8 cellular contexts compared by ENCODE assay signal in the genomic region with DNA sequence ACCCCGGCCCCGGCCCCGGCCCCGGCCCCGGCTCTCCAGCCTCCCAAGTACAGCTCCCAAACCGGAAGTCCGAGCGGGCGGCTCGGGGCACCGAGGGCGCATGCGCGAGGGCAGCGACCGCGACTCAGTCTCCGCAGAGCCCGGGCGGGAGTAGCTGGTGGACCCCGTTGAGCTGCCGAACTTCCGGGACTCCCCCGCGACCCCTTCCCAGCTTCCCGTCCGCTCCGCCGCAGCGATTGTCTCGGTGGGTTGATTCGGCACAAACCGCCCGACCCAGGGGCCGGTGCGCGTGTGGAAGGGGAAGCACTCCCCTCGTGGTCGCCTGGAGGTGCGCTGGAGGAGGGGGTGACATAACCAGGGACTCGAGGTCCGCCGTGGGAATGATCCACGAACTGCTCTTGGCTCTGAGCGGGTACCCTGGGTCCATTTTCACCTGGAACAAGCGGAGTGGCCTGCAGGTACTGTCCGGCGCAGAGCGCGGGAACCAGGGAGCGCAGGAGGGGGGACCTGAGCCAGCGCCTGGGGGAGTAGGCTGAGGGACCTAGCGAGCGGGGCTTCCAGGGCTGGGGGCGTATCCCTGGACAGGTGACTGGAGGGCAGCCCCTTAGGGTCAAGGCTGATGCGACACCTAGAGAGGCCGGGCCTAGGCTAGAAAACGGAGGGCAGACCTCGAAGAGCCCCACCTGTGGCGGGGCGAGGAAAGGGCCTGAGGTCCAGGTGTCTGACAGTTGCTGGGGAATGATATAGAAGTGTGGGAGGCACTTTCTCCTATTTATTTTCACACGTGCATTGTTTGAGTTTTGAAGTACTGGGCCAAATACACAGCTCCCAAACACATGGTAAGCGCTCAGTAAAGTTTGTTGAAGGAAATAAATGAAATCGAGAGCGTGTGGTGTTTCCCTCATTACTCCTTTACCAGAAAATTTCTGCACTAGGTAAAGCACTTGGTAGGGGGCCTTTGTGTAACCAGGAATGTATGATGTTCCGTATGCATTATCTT. TPM values are rescaled to one million over a fixed set of nuclear protein-coding genes. Genes with fewer than 3 reads are reported as not detected.
DNase-seq lines count a peak whose midpoint lies in the region; ATAC-seq and TF ChIP-seq lines count a peak whose summit lies in the region.

A gene with protein sequence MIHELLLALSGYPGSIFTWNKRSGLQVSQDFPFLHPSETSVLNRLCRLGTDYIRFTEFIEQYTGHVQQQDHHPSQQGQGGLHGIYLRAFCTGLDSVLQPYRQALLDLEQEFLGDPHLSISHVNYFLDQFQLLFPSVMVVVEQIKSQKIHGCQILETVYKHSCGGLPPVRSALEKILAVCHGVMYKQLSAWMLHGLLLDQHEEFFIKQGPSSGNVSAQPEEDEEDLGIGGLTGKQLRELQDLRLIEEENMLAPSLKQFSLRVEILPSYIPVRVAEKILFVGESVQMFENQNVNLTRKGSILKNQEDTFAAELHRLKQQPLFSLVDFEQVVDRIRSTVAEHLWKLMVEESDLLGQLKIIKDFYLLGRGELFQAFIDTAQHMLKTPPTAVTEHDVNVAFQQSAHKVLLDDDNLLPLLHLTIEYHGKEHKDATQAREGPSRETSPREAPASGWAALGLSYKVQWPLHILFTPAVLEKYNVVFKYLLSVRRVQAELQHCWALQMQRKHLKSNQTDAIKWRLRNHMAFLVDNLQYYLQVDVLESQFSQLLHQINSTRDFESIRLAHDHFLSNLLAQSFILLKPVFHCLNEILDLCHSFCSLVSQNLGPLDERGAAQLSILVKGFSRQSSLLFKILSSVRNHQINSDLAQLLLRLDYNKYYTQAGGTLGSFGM (plus strand): TSS at position 127 of the 1,000 bp plus-strand sequence. CDS start 254 bp downstream, at position 381.
A gene (minus strand): TSS at position 69 of the 1,000 bp plus-strand sequence. CDS start 1,130 bp downstream, outside the sequence.

- DNase-seq in D341Med (ENCODE audit: low spot score) (peak; percentile 99), Peyer's patch (peak; percentile 69 to 88 (median 87)), activated T-helper 1 cell treated with Interleukin-2 at 50 U/mL for 16 hours (ENCODE audit: low read depth) (peak; percentile 64), fibroblast of mammary gland (ENCODE audit: low read depth) (peak; percentile 65)
- peak; percentile 52 to 81 (median 68) for DNase-seq in naive thymus-derived CD8-positive, alpha-beta T cell
- DNase-seq in stimulated activated naive CD4-positive, alpha-beta T cell (lab: John Stamatoyannopoulos, UW): peak; percentile 19 to 69 (median 54)

- H3K36me3 Mint-ChIP-seq in naive thymus-derived CD8-positive, alpha-beta T cell: peaks cover 32 to 33% (median 33%) of the 10 kb centered on the region in 3 donors

- H3K4me1 ChIP-seq in Peyer's patch: peaks cover 0 to 29% (median 7%) of the 10 kb centered on the region in 4 donors

- H3K27ac ChIP-seq in Peyer's patch: peak within 1 kb of the TSS; percentile 68 to 87 (median 74)

- peak within 1 kb of the TSS; percentile 75 to 96 (median 91) for H3K27ac Mint-ChIP-seq in naive thymus-derived CD8-positive, alpha-beta T cell

- TF ChIP-seq RAD21 in Ishikawa (IDR thresholded peaks at IDR 0.05; ENCODE audit: low read depth): no peak

- no peaks in the 10 kb centered on the region for H3K27me3 Mint-ChIP-seq in naive thymus-derived CD8-positive, alpha-beta T cell

- TF ChIP-seq CTCF in Peyer's patch (IDR thresholded peaks at IDR 0.05) (peak; percentile 5 to 53 (median 38)), fibroblast of mammary gland (conservative IDR thresholded peaks at IDR 0.05; ENCODE audit: control insufficient read depth, insufficient read depth, low read depth, low read length) (no peak)

- H3K4me3 Mint-ChIP-seq in naive thymus-derived CD8-positive, alpha-beta T cell: peak within 1 kb of the TSS; percentile 87 to 93 (median 91)

- TF ChIP-seq POLR2A in Peyer's patch (IDR thresholded peaks at IDR 0.05): peak in 1 of 2 donors; percentile 45

- peaks cover 3 to 39% (median 31%) of the 10 kb centered on the region in 9 donors for H3K9me3 Mint-ChIP-seq in naive thymus-derived CD8-positive, alpha-beta T cell

- H3K4me1 Mint-ChIP-seq in naive thymus-derived CD8-positive, alpha-beta T cell: peaks cover 39 to 60% (median 52%) of the 10 kb centered on the region in 4 donors

- H3K36me3 ChIP-seq in Peyer's patch: peaks cover 0 to 10% (median 0%) of the 10 kb centered on the region in 3 donors

- H3K27me3 ChIP-seq in Peyer's patch: no peaks in the 10 kb centered on the region

- POLR2A ChIA-PET in naive thymus-derived CD8-positive, alpha-beta T cell (lab: Charles Lee): interaction anchor here (0.6 to 2.2 kb wide), 6 partner anchors 9 to 1098 kb away, joined by 3 to 9 read pairs (median 3); a partner anchor contains a TSS

- peak; percentile 73 for ATAC-seq in GM21447 (IDR thresholded peaks at IDR 0.05; ENCODE audit: unreplicated experiment)
- ATAC-seq in naive thymus-derived CD8-positive, alpha-beta T cell: peak; percentile 72 to 77

- H3K4me3 ChIP-seq in Peyer's patch: peak within 1 kb of the TSS; percentile 76 to 94 (median 88)
- peak within 1 kb of the TSS; percentile 87 for H3K4me3 ChIP-seq in fibroblast of mammary gland (ENCODE audit: control insufficient read depth, low read depth, low read length)

- no peak for TF ChIP-seq EP300 in Ishikawa (IDR thresholded peaks at IDR 0.05; ENCODE audit: borderline replicate concordance)

- no peaks in the 10 kb centered on the region for H3K9me3 ChIP-seq in Peyer's patch

TF ChIP-seq in Ishikawa, 13 proteins besides CTCF, POLR2A, EP300 and RAD21:
- TF ChIP-seq, protein P1, sequence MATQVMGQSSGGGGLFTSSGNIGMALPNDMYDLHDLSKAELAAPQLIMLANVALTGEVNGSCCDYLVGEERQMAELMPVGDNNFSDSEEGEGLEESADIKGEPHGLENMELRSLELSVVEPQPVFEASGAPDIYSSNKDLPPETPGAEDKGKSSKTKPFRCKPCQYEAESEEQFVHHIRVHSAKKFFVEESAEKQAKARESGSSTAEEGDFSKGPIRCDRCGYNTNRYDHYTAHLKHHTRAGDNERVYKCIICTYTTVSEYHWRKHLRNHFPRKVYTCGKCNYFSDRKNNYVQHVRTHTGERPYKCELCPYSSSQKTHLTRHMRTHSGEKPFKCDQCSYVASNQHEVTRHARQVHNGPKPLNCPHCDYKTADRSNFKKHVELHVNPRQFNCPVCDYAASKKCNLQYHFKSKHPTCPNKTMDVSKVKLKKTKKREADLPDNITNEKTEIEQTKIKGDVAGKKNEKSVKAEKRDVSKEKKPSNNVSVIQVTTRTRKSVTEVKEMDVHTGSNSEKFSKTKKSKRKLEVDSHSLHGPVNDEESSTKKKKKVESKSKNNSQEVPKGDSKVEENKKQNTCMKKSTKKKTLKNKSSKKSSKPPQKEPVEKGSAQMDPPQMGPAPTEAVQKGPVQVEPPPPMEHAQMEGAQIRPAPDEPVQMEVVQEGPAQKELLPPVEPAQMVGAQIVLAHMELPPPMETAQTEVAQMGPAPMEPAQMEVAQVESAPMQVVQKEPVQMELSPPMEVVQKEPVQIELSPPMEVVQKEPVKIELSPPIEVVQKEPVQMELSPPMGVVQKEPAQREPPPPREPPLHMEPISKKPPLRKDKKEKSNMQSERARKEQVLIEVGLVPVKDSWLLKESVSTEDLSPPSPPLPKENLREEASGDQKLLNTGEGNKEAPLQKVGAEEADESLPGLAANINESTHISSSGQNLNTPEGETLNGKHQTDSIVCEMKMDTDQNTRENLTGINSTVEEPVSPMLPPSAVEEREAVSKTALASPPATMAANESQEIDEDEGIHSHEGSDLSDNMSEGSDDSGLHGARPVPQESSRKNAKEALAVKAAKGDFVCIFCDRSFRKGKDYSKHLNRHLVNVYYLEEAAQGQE (IDR thresholded peaks at IDR 0.05; ENCODE audit: low read depth): no peak
- TF ChIP-seq TAF1 (IDR thresholded peaks at IDR 0.05; ENCODE audit: low read depth): peak; percentile 83
- TF ChIP-seq EGR1 (IDR thresholded peaks at IDR 0.05): no peak
- peak; percentile 26; the same call in 1 of the 2 replicates for TF ChIP-seq YY1 (IDR thresholded peaks at IDR 0.05; ENCODE audit: low read depth)
- TF ChIP-seq CEBPB (IDR thresholded peaks at IDR 0.05): no peak
- TF ChIP-seq ZBTB7A (IDR thresholded peaks at IDR 0.05; ENCODE audit: low read depth): peak; percentile 85
- TF ChIP-seq, protein P2, sequence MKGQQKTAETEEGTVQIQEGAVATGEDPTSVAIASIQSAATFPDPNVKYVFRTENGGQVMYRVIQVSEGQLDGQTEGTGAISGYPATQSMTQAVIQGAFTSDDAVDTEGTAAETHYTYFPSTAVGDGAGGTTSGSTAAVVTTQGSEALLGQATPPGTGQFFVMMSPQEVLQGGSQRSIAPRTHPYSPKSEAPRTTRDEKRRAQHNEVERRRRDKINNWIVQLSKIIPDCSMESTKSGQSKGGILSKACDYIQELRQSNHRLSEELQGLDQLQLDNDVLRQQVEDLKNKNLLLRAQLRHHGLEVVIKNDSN (IDR thresholded peaks at IDR 0.05): 0 out of 2 replicates have a peak, but pooled peaks have one; percentile 9
- TF ChIP-seq NFIC (IDR thresholded peaks at IDR 0.05): no peak
- no peak for TF ChIP-seq TEAD4 (IDR thresholded peaks at IDR 0.05)

RNA-seq across cellular contexts. Expression of the first gene that starts in this region (rescaled TPM):
- total RNA-seq in Peyer's patch: 10 to 100 TPM; 16.3 to 30.0 (median 23.4) TPM
- total RNA-seq in naive thymus-derived CD8-positive, alpha-beta T cell: 10 to 100 TPM; 20.8 to 22.7 TPM
- polyA plus RNA-seq in naive thymus-derived CD8-positive, alpha-beta T cell: 10 to 100 TPM in 1 of 3 donors, 1 to 10 TPM in 2; 7.6 to 15.0 (median 9.2) TPM

RNA-seq across cellular contexts. Expression of the second gene that starts in this region (rescaled TPM):
- total RNA-seq in Peyer's patch: 10 to 100 TPM; 27.5 to 57.8 (median 29.1) TPM
- 10 to 100 TPM; 33.0 to 40.2 TPM for total RNA-seq in naive thymus-derived CD8-positive, alpha-beta T cell
- 1 to 10 TPM; 6.4 to 8.6 (median 7.4) TPM for polyA plus RNA-seq in naive thymus-derived CD8-positive, alpha-beta T cell

Comparison
In these comparisons a context has a peak if more than half of its experiments do, and no peak if none do; other contexts are left out.
1. Peak in every context shown above with its lines: DNase-seq, ATAC-seq, H3K4me3 ChIP-seq and H3K27ac ChIP-seq.